In the genomic region with DNA sequence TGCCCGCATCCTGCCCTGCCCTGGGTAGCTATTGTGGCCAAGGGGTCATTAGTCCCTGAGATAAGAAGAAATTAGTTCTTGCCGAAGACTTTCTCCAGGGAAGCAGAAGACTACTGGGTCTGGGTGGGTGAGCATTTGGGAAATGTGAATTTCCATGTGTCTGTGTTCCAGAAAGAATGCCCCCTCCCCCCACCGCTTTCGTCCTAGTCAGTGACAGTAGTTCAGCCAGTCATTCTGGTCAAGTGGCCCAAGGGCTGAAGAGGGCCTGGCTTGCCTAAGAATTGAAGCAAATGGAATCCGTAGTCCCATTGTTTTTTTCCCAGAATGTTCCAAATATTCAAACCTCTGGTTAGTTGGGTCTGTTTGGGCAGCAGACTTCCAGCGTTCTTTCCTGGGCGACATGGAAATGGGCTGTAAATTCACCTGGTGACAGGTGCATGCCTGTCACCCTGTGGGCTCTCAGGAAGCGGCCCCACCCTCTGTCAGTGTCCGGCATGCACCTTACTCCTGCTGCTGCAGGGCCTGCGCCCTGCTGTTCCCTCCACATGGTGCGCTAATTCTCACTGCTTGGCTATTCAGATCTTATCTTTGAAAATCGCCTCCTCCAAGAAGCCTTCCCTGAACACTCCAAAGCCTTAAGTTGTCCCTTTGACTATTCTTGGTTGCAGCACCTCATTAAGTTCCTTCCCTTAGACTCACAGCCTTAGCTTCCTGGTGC, we compare ENCODE assay signal across 18 cellular contexts. TPM values are rescaled to one million over a fixed set of nuclear protein-coding genes. Genes with fewer than 3 reads are reported as not detected.
DNase-seq lines count a peak whose midpoint lies in the region; ATAC-seq, FAIRE-seq and TF ChIP-seq lines count a peak whose summit lies in the region.
"Had no signal": no experiment of that assay in that cellular context is flagged by ENCODE, and none has a peak within 500 bp of the region (broad histone marks: within the 10 kb centered on the region; RNA-seq: fewer than 3 reads in every experiment).

No MANE protein-coding gene starts in this region.

- no peaks in the 10 kb centered on the region for H3K79me2 ChIP-seq in K562 (ENCODE audit: control insufficient read depth, insufficient read depth, low read length)

- in situ Hi-C loops in K562 (cut with MboI) = no loop called here

- H3K9me3 Mint-ChIP-seq in mesothelial cell of epicardium = no peaks in the 10 kb centered on the region

- no peak for TF ChIP-seq CTCF in K562 (IDR thresholded peaks at IDR 0.05 in 2 of 3, conservative IDR thresholded peaks at IDR 0.05 in 1 of 3; ENCODE audit: insufficient read depth in 2 of 3, low read depth in 1 of 3, low read length in 3 of 3)
- TF ChIP-seq CTCF in mesothelial cell of epicardium (IDR thresholded peaks at IDR 0.05; ENCODE audit: unreplicated experiment) = no peak
- no peak for TF ChIP-seq CTCF in spleen (IDR thresholded peaks at IDR 0.05 in 8 of 11, conservative IDR thresholded peaks at IDR 0.05 in 3 of 11)

- peaks cover 2% of the 10 kb centered on the region for H3K36me3 Mint-ChIP-seq in mesothelial cell of epicardium

- no peaks in the 10 kb centered on the region for H3K27me3 Mint-ChIP-seq in mesothelial cell of epicardium (ENCODE audit: low read depth)

- H3K4me3 ChIP-seq in K562 = no peak overlapping the region
- no peak overlapping the region for H3K4me3 ChIP-seq in spleen

- peaks cover 47% of the 10 kb centered on the region for H3K4me1 Mint-ChIP-seq in mesothelial cell of epicardium

- no peaks in the 10 kb centered on the region for H3K36me3 ChIP-seq in K562 (ENCODE audit: control insufficient read depth, insufficient read depth, low read length)
- no peaks in the 10 kb centered on the region for H3K36me3 ChIP-seq in spleen

- no peak for TF ChIP-seq EP300 in K562 (IDR thresholded peaks at IDR 0.05; ENCODE audit: low read length)

- peak overlapping the region; percentile 25 for H3K27ac Mint-ChIP-seq in mesothelial cell of epicardium

- BruUV-seq in K562 (replicated peaks; lab: Mats Ljungman, UMichigan) = no TSS peak

- DNase-seq in ELF-1 (ENCODE audit: low read depth, low spot score) (peak; percentile 89), K562 (ENCODE audit: extremely low read depth in 1 of 4, low spot score in 3 of 4) (peak in 2 of 4 experiments; percentile 27 to 29), mesothelial cell of epicardium (ENCODE audit: low spot score in 2 of 2, unreplicated experiment in 2 of 2) (no peak), spleen (peak; percentile 9), RCC 7860 (ENCODE audit: low spot score) (no peak), left ventricle myocardium superior (no peak)
- DNase-seq: COR-L47, DMS153, EL, NCI-H1436 treated with DMSO at 0.1 percent for 48 hours, NCI-H2081 treated with DMSO at 0.1 percent for 48 hours, NCI-H510A had no signal

- WGBS in K562 (ENCODE audit: insufficient coverage, low coverage, missing lambda C conversion rate) = 10% methylated on average over 12 of the region's 12 CpGs
- WGBS in spleen, 5 donors = 86 to 93% (median 89%) methylated on average over 12 of the region's 12 CpGs

- FAIRE-seq in K562 (lab: Jason Lieb, UNC) = no peak
- FAIRE-seq in RCC 7860 (lab: Jason Lieb, UNC) = no peak
- FAIRE-seq: HepG2 had no signal

- POLR2A ChIA-PET in K562 (lab: Yijun Ruan, JAX) = no interaction called here

- H4K20me1 ChIP-seq in K562 (replicated peaks; ENCODE audit: control insufficient read depth, insufficient read depth, low read length) = peaks cover 5% of the 10 kb centered on the region; the same call in 1 of the 2 replicates

- no peak overlapping the region for H3K4me2 ChIP-seq in K562 (ENCODE audit: insufficient read depth, low read length)
- H3K4me2 ChIP-seq: KMS-11 had no signal

- H3K9me1 ChIP-seq in K562 (ENCODE audit: control insufficient read depth, insufficient read depth, low read length) = no peaks in the 10 kb centered on the region

- H3K4me3 Mint-ChIP-seq in mesothelial cell of epicardium = peak overlapping the region; percentile 69

- no peak overlapping the region for H3K27ac ChIP-seq in K562 (ENCODE audit: extremely low read depth, low read depth, low read length)
- H3K27ac ChIP-seq in spleen = no peak overlapping the region
- H3K27ac ChIP-seq: C4-2B, KMS-11 had no signal

- H3K9me3 ChIP-seq in K562 (replicated peaks; ENCODE audit: control insufficient read depth, insufficient read depth, low read depth, low read length) (no peaks in the 10 kb centered on the region), spleen (peaks cover 0 to 1% (median 0%) of the 10 kb centered on the region in 8 donors)

- ATAC-seq in K562 = peak; percentile 57
- ATAC-seq in HG03565 (IDR thresholded peaks at IDR 0.05; ENCODE audit: unreplicated experiment) = no peak
- ATAC-seq in left ventricle myocardium superior = no peak
- ATAC-seq: HCT116, HepG2 had no signal

- TF ChIP-seq RAD21 in K562 (CRISPR knock-in tag; conservative IDR thresholded peaks at IDR 0.05 in 1 of 2, IDR thresholded peaks at IDR 0.05 in 1 of 2) = no peak

- no peak overlapping the region for H2AFZ ChIP-seq in K562 (ENCODE audit: low read depth, low read length)

- H3K4me1 ChIP-seq in K562 (replicated peaks in 1 of 2; ENCODE audit: control insufficient read depth in 2 of 2, insufficient read depth in 2 of 2, low read length in 2 of 2) (peaks cover 0 to 8% of the 10 kb centered on the region in 2 experiments; a peak in 1 of 5 replicates), spleen (peaks cover 0 to 21% (median 13%) of the 10 kb centered on the region in 6 donors)

- CTCF ChIA-PET in K562 (lab: Yijun Ruan, JAX; ENCODE audit: low intra/inter-chr PET ratio) = no interaction called here

- TF ChIP-seq POLR2A in K562 (conservative IDR thresholded peaks at IDR 0.05) = no peak
- TF ChIP-seq POLR2A in spleen (IDR thresholded peaks at IDR 0.05) = no peak

- intact Hi-C loops in K562 (cut with micrococcal nuclease) = no loop called here
- intact Hi-C loops in spleen (cut with DNase I; ENCODE audit: low total_unique reads) = loop anchor here (10.0 kb wide), 1 partner anchor 229 kb away; no protein-coding TSS in a partner anchor
- intact Hi-C loops in left ventricle myocardium superior (cut with micrococcal nuclease) = no loop called here

- peaks cover 46 to 75% of the 10 kb centered on the region in 2 experiments for H3K27me3 ChIP-seq in K562 (ENCODE audit: control insufficient read depth in 2 of 2, insufficient read depth in 2 of 2, low read length in 2 of 2)
- peaks cover 0 to 70% (median 31%) of the 10 kb centered on the region in 7 donors for H3K27me3 ChIP-seq in spleen (replicated peaks in 1 of 7)

- H3K9ac ChIP-seq in K562 (ENCODE audit: insufficient read depth in 1 of 2, low read depth in 2 of 2, low read length in 2 of 2) = no peak overlapping the region
- H3K9ac ChIP-seq: KMS-11 had no signal

TF ChIP-seq in K562, 482 proteins besides CTCF, POLR2A, EP300 and RAD21 (continues in another document):
- TF ChIP-seq SPI1 (IDR thresholded peaks at IDR 0.05; ENCODE audit: borderline replicate concordance, low read depth, low read length) (no peak), ZBED1 (IDR thresholded peaks at IDR 0.05) (no peak), PHTF2 (CRISPR knock-in tag; IDR thresholded peaks at IDR 0.05) (no peak), MBD2 (IDR thresholded peaks at IDR 0.05; ENCODE audit: borderline replicate concordance, low read depth) (no peak), SIN3A (IDR thresholded peaks at IDR 0.05; ENCODE audit: borderline replicate concordance in 2 of 2, control insufficient read depth in 1 of 2, low read depth in 2 of 2, low read length in 2 of 2) (no peak), PHF21A (IDR thresholded peaks at IDR 0.05; ENCODE audit: borderline replicate concordance, low read depth) (no peak), RBM25 (IDR thresholded peaks at IDR 0.05; ENCODE audit: low read depth, low read length, severe bottlenecking) (peak; percentile 41), GTF2A2 (tag; IDR thresholded peaks at IDR 0.05) (no peak), SIX5 (IDR thresholded peaks at IDR 0.05; ENCODE audit: borderline replicate concordance in 1 of 2, insufficient read depth in 1 of 2, low read depth in 1 of 2, low read length in 2 of 2) (no peak), ZNF785 (CRISPR knock-in tag; IDR thresholded peaks at IDR 0.05) (no peak), MTA1 (IDR thresholded peaks at IDR 0.05; ENCODE audit: borderline replicate concordance) (no peak), CAMTA2 (CRISPR knock-in tag; conservative IDR thresholded peaks at IDR 0.05) (no peak)
- TF ChIP-seq, protein P1, sequence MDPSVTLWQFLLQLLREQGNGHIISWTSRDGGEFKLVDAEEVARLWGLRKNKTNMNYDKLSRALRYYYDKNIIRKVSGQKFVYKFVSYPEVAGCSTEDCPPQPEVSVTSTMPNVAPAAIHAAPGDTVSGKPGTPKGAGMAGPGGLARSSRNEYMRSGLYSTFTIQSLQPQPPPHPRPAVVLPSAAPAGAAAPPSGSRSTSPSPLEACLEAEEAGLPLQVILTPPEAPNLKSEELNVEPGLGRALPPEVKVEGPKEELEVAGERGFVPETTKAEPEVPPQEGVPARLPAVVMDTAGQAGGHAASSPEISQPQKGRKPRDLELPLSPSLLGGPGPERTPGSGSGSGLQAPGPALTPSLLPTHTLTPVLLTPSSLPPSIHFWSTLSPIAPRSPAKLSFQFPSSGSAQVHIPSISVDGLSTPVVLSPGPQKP (CRISPR knock-in tag; IDR thresholded peaks at IDR 0.05) = no peak
- TF ChIP-seq, protein P2, sequence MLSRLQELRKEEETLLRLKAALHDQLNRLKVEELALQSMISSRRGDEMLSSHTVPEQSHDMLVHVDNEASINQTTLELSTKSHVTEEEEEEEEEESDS (CRISPR knock-in tag; IDR thresholded peaks at IDR 0.05) = no peak

RNA-seq across cellular contexts. Expression of a gene that starts 1.4 kb away (rescaled TPM):
- total RNA-seq in K562 (2011; cell fraction: chromatin; rRNA removed; ENCODE audit: low replicate concordance) = not detected in 2 replicates
- not detected in 2 replicates for total RNA-seq in K562 (2011; cell fraction: nucleolus; rRNA removed)
- total RNA-seq in K562 (2011; cell fraction: nucleoplasm; rRNA removed) = not detected in 2 replicates
- not detected in 2 replicates for total RNA-seq in K562 (2014; rRNA removed)
- total RNA-seq in K562 (2014; rRNA removed; fragmentation: Illumina TruSeq; extraction: Trizol) = not detected in 2 replicates
- not detected in 2 replicates for total RNA-seq in K562 (2015; rRNA removed; fragmentation: Illumina TruSeq; extraction: Trizol)
- total RNA-seq in K562 (2021) = not detected in 2 replicates
- polyA plus RNA-seq in K562 (2011; rRNA removed) = not detected in 2 replicates
- polyA plus RNA-seq in K562 (2011; cell fraction: cytosol; rRNA removed) = not detected in 2 replicates
- polyA plus RNA-seq in K562 (2011; cell fraction: nucleus; rRNA removed) = not detected in 2 replicates
- not detected in 2 replicates for polyA plus RNA-seq in K562 (2012)
- not detected in 2 replicates for polyA plus RNA-seq in K562 (2014; fragmentation: Illumina TruSeq; extraction: Trizol)
- not detected for polyA plus RNA-seq in K562 (2014; fragmentation: Nextera tagmentation; extraction: Ambion mirVana)
- not detected in 2 replicates for polyA plus RNA-seq in K562 (2014; rRNA removed)
- polyA minus RNA-seq in K562 (2011; rRNA and poly(A)+ RNA removed) = not detected in 2 replicates
- polyA minus RNA-seq in K562 (2011; cell fraction: cytosol; rRNA and poly(A)+ RNA removed) = not detected in 2 replicates
- polyA minus RNA-seq in K562 (2011; cell fraction: nucleus; rRNA and poly(A)+ RNA removed) = not detected in 2 replicates
- total RNA-seq in mesothelial cell of epicardium = 36.9 to 41.0 TPM (median 37.9 TPM) in 3 replicates
- under 1 TPM in 1 of 7 donors, not detected in 6; 0.13 TPM for total RNA-seq in spleen
- polyA plus RNA-seq in spleen = under 1 TPM; 0.04 to 0.35 (median 0.29) TPM
- 0.10 TPM for total RNA-seq in left ventricle myocardium superior
- total RNA-seq: HepG2, SK-MEL-5 had no signal
- polyA plus RNA-seq: HepG2 had no signal

Comparison
In these comparisons a context has a peak if more than half of its experiments do, and no peak if none do; other contexts are left out.
1. DNase-seq: peak in ELF-1 (single experiment) and spleen (single experiment); none in mesothelial cell of epicardium (0 of 2), RCC 7860 (single experiment) and left ventricle myocardium superior (single experiment).
2. RNA of a gene that starts 1.4 kb away (total RNA-seq): 36.9 to 41.0 TPM in mesothelial cell of epicardium; 0.10 TPM in left ventricle myocardium superior (single experiment), not detected in K562 and 0.13 TPM in spleen; every median in the first group is over 10 times any median in the second.